ENCODE assay signal across 8 cellular contexts in genomic region chr22:25405854-25406509, GRCh38.
DNase-seq lines count a peak whose midpoint lies in the region; ATAC-seq and TF ChIP-seq lines count a peak whose summit lies in the region.

No MANE protein-coding gene starts in this region.

- no peaks in the 10 kb centered on the region for H3K36me3 ChIP-seq in naive thymus-derived CD4-positive, alpha-beta T cell (ENCODE audit: control insufficient read depth in 2 of 3, insufficient read depth in 3 of 3, low read length in 3 of 3)

- H3K9me3 Mint-ChIP-seq in IgD-negative memory B cell = no peaks in the 10 kb centered on the region
- H3K9me3 Mint-ChIP-seq in naive thymus-derived CD4-positive, alpha-beta T cell = no peaks in the 10 kb centered on the region

- peak overlapping the region in 2 of 3 donors; percentile 10 to 43 for H3K27ac Mint-ChIP-seq in IgD-negative memory B cell
- H3K27ac Mint-ChIP-seq in naive thymus-derived CD4-positive, alpha-beta T cell = peak overlapping the region; percentile 57 to 87 (median 78)

- intact Hi-C loops in naive thymus-derived CD4-positive, alpha-beta T cell (cut with micrococcal nuclease) = loop anchor here (1.0 to 10.0 kb wide), 5 partner anchors 41 to 1269 kb away; no protein-coding TSS in a partner anchor
- intact Hi-C loops in left colon (cut with DNase I, micrococcal nuclease) = no loop called here

- H3K27ac ChIP-seq in cingulate gyrus (ENCODE audit: low read depth, low read length) = peak overlapping the region; percentile 47
- H3K27ac ChIP-seq in naive thymus-derived CD4-positive, alpha-beta T cell (ENCODE audit: low read depth, low read length) = peak overlapping the region; percentile 83

- CTCF ChIA-PET in AG04449 (lab: Yijun Ruan, JAX) = interaction anchor here (1.2 to 2.0 kb wide), 2 partner anchors 38 to 41 kb away, joined by 3 to 5 read pairs; no protein-coding TSS in a partner anchor
- CTCF ChIA-PET in naive thymus-derived CD4-positive, alpha-beta T cell (lab: Charles Lee) = no interaction called here

- H3K9me3 ChIP-seq in naive thymus-derived CD4-positive, alpha-beta T cell (ENCODE audit: control insufficient read depth in 2 of 3, low read length in 3 of 3) = no peaks in the 10 kb centered on the region

- no peaks in the 10 kb centered on the region for H3K27me3 Mint-ChIP-seq in IgD-negative memory B cell
- no peaks in the 10 kb centered on the region for H3K27me3 Mint-ChIP-seq in naive thymus-derived CD4-positive, alpha-beta T cell

- DNase-seq in AG04449 (ENCODE audit: low read depth, low spot score) = no peak
- DNase-seq in naive thymus-derived CD4-positive, alpha-beta T cell = no peak
- no peak for DNase-seq in DMS 273 (lab: John Stamatoyannopoulos, UW; ENCODE audit: unreplicated experiment)
- no peak for DNase-seq in activated gamma-delta T cell (lab: John Stamatoyannopoulos, UW)
- no peak for DNase-seq in left colon

- peaks cover 6 to 17% of the 10 kb centered on the region in 2 donors for H3K4me1 ChIP-seq in naive thymus-derived CD4-positive, alpha-beta T cell (ENCODE audit: control insufficient read depth in 2 of 2, insufficient read depth in 2 of 2, low read length in 2 of 2)

- peaks cover 26 to 28% (median 28%) of the 10 kb centered on the region in 3 donors for H3K4me1 Mint-ChIP-seq in IgD-negative memory B cell
- H3K4me1 Mint-ChIP-seq in naive thymus-derived CD4-positive, alpha-beta T cell = peaks cover 24 to 44% (median 38%) of the 10 kb centered on the region in 7 donors

- H3K4me3 ChIP-seq in AG04449 (ENCODE audit: low read depth, low read length) = peak overlapping the region; percentile 67
- peak overlapping the region; percentile 52 for H3K4me3 ChIP-seq in naive thymus-derived CD4-positive, alpha-beta T cell (ENCODE audit: low read length)

- ATAC-seq in naive thymus-derived CD4-positive, alpha-beta T cell = no peak
- ATAC-seq in left colon (no peak), HG03159 (IDR thresholded peaks at IDR 0.05; ENCODE audit: unreplicated experiment) (no peak)

- H3K27me3 ChIP-seq in naive thymus-derived CD4-positive, alpha-beta T cell (ENCODE audit: control insufficient read depth in 2 of 2, insufficient read depth in 2 of 2, low read length in 2 of 2) = no peaks in the 10 kb centered on the region

- no peak for TF ChIP-seq CTCF in AG04449 (IDR thresholded peaks at IDR 0.05; ENCODE audit: insufficient read depth, low read length, missing control alignments)

- H3K4me3 Mint-ChIP-seq in IgD-negative memory B cell = peak overlapping the region; percentile 77 to 89 (median 82)
- peak overlapping the region; percentile 66 to 92 (median 80) for H3K4me3 Mint-ChIP-seq in naive thymus-derived CD4-positive, alpha-beta T cell

- H3K36me3 Mint-ChIP-seq in IgD-negative memory B cell = no peaks in the 10 kb centered on the region
- no peaks in the 10 kb centered on the region for H3K36me3 Mint-ChIP-seq in naive thymus-derived CD4-positive, alpha-beta T cell

- POLR2A ChIA-PET in AG04449 (lab: Yijun Ruan, JAX) = interaction anchor here (0.6 kb wide), 1 partner anchor 956 kb away, joined by 4 read pairs; no protein-coding TSS in a partner anchor
- POLR2A ChIA-PET in naive thymus-derived CD4-positive, alpha-beta T cell (lab: Charles Lee) = no interaction called here

Comparison
In these comparisons a context has a peak if more than half of its experiments do, and no peak if none do; other contexts are left out.
1. intact Hi-C loops: an anchor here in naive thymus-derived CD4-positive, alpha-beta T cell (1.0 to 10.0 kb wide); none called in left colon.